ENCODE assay signal across 8 cellular contexts in the genomic region with DNA sequence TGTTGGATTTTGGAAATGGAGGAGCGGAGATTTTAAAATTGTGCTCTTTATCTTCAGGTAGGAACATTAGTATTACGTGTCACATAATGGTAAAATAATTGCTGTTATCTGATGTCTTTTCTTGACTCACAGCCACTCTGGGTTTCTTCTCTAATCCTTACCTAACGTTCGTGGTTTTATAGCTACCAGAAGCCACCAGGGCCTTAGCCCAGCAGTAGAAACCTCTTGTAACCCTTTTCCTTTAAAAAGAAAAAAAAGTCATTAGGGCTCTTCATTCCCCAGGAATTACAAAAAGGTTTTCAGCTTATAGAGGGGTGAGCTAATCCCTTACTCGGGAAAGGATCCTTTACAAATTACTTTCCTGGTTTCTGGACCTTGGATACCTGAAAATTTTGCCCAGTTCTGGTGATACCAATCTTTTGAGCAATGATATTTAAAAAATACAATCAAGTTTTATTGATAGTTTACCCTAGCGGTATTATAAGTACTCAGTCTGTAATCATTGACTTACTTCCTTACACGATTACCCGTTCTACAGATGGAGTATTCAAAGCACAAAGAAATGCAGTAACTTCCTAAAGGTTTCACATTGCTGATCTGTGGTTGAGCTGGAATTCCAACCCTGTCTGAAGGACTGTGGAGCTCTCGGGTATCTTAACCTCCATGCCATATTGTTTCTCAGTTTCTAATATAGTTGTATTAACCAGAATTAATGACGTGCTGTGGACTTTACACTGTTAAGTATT. TPM values are rescaled to one million over a fixed set of nuclear protein-coding genes. Genes with fewer than 3 reads are reported as not detected.
DNase-seq lines count a peak whose midpoint lies in the region; ATAC-seq and TF ChIP-seq lines count a peak whose summit lies in the region.

No MANE protein-coding gene starts in this region.

- H3K4me3 ChIP-seq in HL-60 (replicated peaks; ENCODE audit: insufficient read depth, low read length) (peak overlapping the region; percentile 73), astrocyte of the cerebellum (ENCODE audit: low read depth, low read length) (peak overlapping the region; percentile 98)

- ATAC-seq in GM21360 (IDR thresholded peaks at IDR 0.05; ENCODE audit: unreplicated experiment) (no peak), HG02840 (IDR thresholded peaks at IDR 0.05; ENCODE audit: low FRiP score, unreplicated experiment) (no peak), HG03469 (IDR thresholded peaks at IDR 0.05; ENCODE audit: unreplicated experiment) (no peak)

- TF ChIP-seq CTCF in HL-60 (IDR thresholded peaks at IDR 0.05; ENCODE audit: insufficient read depth, low read length) (no peak), astrocyte of the cerebellum (IDR thresholded peaks at IDR 0.05; ENCODE audit: low read depth, low read length, missing control alignments) (no peak)

- H3K27ac ChIP-seq in HL-60 (replicated peaks) (peak overlapping the region; percentile 90), layer of hippocampus (ENCODE audit: low read depth, low read length) (peak overlapping the region; percentile 99), temporal lobe (ENCODE audit: low read depth, low read length) (peak overlapping the region; percentile 98)

- peak; percentile 27 for DNase-seq in AG20443 (ENCODE audit: low spot score)
- DNase-seq in HL-60 (ENCODE audit: low read depth in 1 of 2, low spot score in 1 of 2), result peak in 1 of 2 experiments; percentile 23
- no peak for DNase-seq in astrocyte of the cerebellum (ENCODE audit: low read depth)

- in situ Hi-C loops in astrocyte of the cerebellum (cut with HindIII; ENCODE audit: low sequenced_read_pairs), result no loop called here

- no peaks in the 10 kb centered on the region for H3K27me3 ChIP-seq in HL-60 (ENCODE audit: insufficient read depth, poor library complexity, severe bottlenecking)
- H3K27me3 ChIP-seq in layer of hippocampus (ENCODE audit: control insufficient read depth, insufficient read depth, low read length), result no peaks in the 10 kb centered on the region

RNA-seq across cellular contexts. Expression of a gene that starts 1.6 kb away (rescaled TPM):
- 47.5 TPM for total RNA-seq in temporal lobe

RNA-seq across cellular contexts. Expression of a gene that starts 35.5 kb away (rescaled TPM):
- total RNA-seq in temporal lobe, result 0.25 TPM

RNA-seq across cellular contexts. Expression of a gene that starts 42.4 kb away (rescaled TPM):
- 2.7 TPM for total RNA-seq in temporal lobe
